In genomic region chr15:41943543-41944312, GRCh38 we compare ENCODE assay signal across 14 cellular contexts. TPM values are rescaled to one million over a fixed set of nuclear protein-coding genes. Genes with fewer than 3 reads are reported as not detected.
DNase-seq lines count a peak whose midpoint lies in the region; ATAC-seq and TF ChIP-seq lines count a peak whose summit lies in the region.
"Had no signal": no experiment of that assay in that cellular context is flagged by ENCODE, and none has a peak within 500 bp of the region (broad histone marks: within the 10 kb centered on the region; RNA-seq: fewer than 3 reads in every experiment).

No MANE protein-coding gene starts in this region.

- H3K36me3 ChIP-seq in heart right ventricle = peaks cover 0 to 79% (median 9%) of the 10 kb centered on the region in 9 donors
- H3K36me3 ChIP-seq in neural progenitor cell = no peaks in the 10 kb centered on the region
- H3K36me3 ChIP-seq: BE2C had no signal

- no peak overlapping the region for H3K4me3 ChIP-seq in heart right ventricle
- no peak overlapping the region for H3K4me3 ChIP-seq in neural progenitor cell

- WGBS in heart right ventricle, 2 donors = 75 to 81% methylated on average over 6 of the region's 6 CpGs

- peaks cover 16% of the 10 kb centered on the region for H3F3A ChIP-seq in neural progenitor cell (ENCODE audit: low read depth)

- H3K4me1 ChIP-seq in heart right ventricle = peaks cover 27 to 98% (median 87%) of the 10 kb centered on the region in 9 donors
- peaks cover 28% of the 10 kb centered on the region for H3K4me1 ChIP-seq in neural progenitor cell
- H3K4me1 ChIP-seq: BE2C had no signal

- H3K27me3 Mint-ChIP-seq in endothelial cell (ENCODE audit: unreplicated experiment) (peaks cover 14% of the 10 kb centered on the region), neural progenitor cell (ENCODE audit: insufficient read depth, low read depth) (no peaks in the 10 kb centered on the region)
- H3K27me3 Mint-ChIP-seq: activated CD4-positive, alpha-beta T cell treated with anti-CD3 and anti-CD28 coated beads, Interleukin-2, amount 10 ng/mL, durations not matched to agents 7 days and 5 days; activated naive CD8-positive, alpha-beta T cell treated with anti-CD3 and anti-CD28 coated beads for 36 hours had no signal

- H2AFZ ChIP-seq in neural progenitor cell (replicated peaks) = no peak overlapping the region

- H3K4me2 ChIP-seq in neural progenitor cell = no peak overlapping the region

- H4K20me1 ChIP-seq in neural progenitor cell (ENCODE audit: low read depth) = peaks cover 5% of the 10 kb centered on the region

- no peaks in the 10 kb centered on the region for H3K9me3 ChIP-seq in heart right ventricle
- H3K9me3 ChIP-seq in neural progenitor cell (ENCODE audit: low read depth) = no peaks in the 10 kb centered on the region
- H3K9me3 ChIP-seq: BE2C had no signal

- H3K36me3 Mint-ChIP-seq in endothelial cell (ENCODE audit: low read depth, unreplicated experiment) (peaks cover 32% of the 10 kb centered on the region), neural progenitor cell (no peaks in the 10 kb centered on the region)

- DNase-seq in heart right ventricle (no peak), Right ventricle myocardium superior (no peak), endothelial cell (ENCODE audit: low spot score) (no peak), neural progenitor cell (ENCODE audit: low spot score) (no peak), NCI-H1092 (lab: John Stamatoyannopoulos, UW) (no peak), NAMALWA (ENCODE audit: low spot score) (no peak)
- DNase-seq: activated CD4-positive, alpha-beta T cell treated with anti-CD3 and anti-CD28 coated beads, Interleukin-2, amount 10 ng/mL, durations not matched to agents 7 days and 5 days; activated naive CD8-positive, alpha-beta T cell treated with anti-CD3 and anti-CD28 coated beads for 36 hours; BE2C; effector CD8-positive, alpha-beta T cell; GF-D8; NCI-H82 had no signal

- TF ChIP-seq CTCF in heart right ventricle (IDR thresholded peaks at IDR 0.05) (no peak), endothelial cell (IDR thresholded peaks at IDR 0.05; ENCODE audit: unreplicated experiment) (no peak), neural progenitor cell (IDR thresholded peaks at IDR 0.05) (no peak)

- no peaks in the 10 kb centered on the region for H3K9me3 Mint-ChIP-seq in endothelial cell (ENCODE audit: unreplicated experiment)
- H3K9me3 Mint-ChIP-seq in neural progenitor cell = no peaks in the 10 kb centered on the region
- H3K9me3 Mint-ChIP-seq: activated CD4-positive, alpha-beta T cell treated with anti-CD3 and anti-CD28 coated beads, Interleukin-2, amount 10 ng/mL, durations not matched to agents 7 days and 5 days; activated naive CD8-positive, alpha-beta T cell treated with anti-CD3 and anti-CD28 coated beads for 36 hours had no signal

- no peak overlapping the region for H3K9ac ChIP-seq in neural progenitor cell

- H3K27ac Mint-ChIP-seq in endothelial cell (ENCODE audit: unreplicated experiment) = peak overlapping the region; percentile 89
- H3K27ac Mint-ChIP-seq in neural progenitor cell = peak overlapping the region; percentile 72
- H3K27ac Mint-ChIP-seq: activated naive CD8-positive, alpha-beta T cell treated with anti-CD3 and anti-CD28 coated beads for 36 hours had no signal

- H3K4me3 Mint-ChIP-seq in endothelial cell (ENCODE audit: unreplicated experiment) (peak overlapping the region; percentile 42), neural progenitor cell (no peak overlapping the region)
- H3K4me3 Mint-ChIP-seq: activated CD4-positive, alpha-beta T cell treated with anti-CD3 and anti-CD28 coated beads, Interleukin-2, amount 10 ng/mL, durations not matched to agents 7 days and 5 days; activated naive CD8-positive, alpha-beta T cell treated with anti-CD3 and anti-CD28 coated beads for 36 hours had no signal

- no peaks in the 10 kb centered on the region for H3K79me2 ChIP-seq in neural progenitor cell (ENCODE audit: low read depth)

- ATAC-seq in heart right ventricle (peak in 1 of 8 donors; percentile 4), Right ventricle myocardium superior (ENCODE audit: poor library complexity) (no peak), HG02852 (IDR thresholded peaks at IDR 0.05; ENCODE audit: unreplicated experiment) (no peak), HG03565 (IDR thresholded peaks at IDR 0.05; ENCODE audit: unreplicated experiment) (no peak)

- no peaks in the 10 kb centered on the region for H3K27me3 ChIP-seq in heart right ventricle
- H3K27me3 ChIP-seq in neural progenitor cell = no peaks in the 10 kb centered on the region
- H3K27me3 ChIP-seq: BE2C had no signal

- H3K4me1 Mint-ChIP-seq in endothelial cell (ENCODE audit: unreplicated experiment) (peaks cover 51% of the 10 kb centered on the region), neural progenitor cell (peaks cover 64% of the 10 kb centered on the region)

- intact Hi-C loops in heart right ventricle (cut with DNase I) = no loop called here
- intact Hi-C loops in Right ventricle myocardium superior (cut with DNase I) = no loop called here

- peak overlapping the region; percentile 49 to 83 (median 78) for H3K27ac ChIP-seq in heart right ventricle
- no peak overlapping the region for H3K27ac ChIP-seq in neural progenitor cell

RNA-seq across cellular contexts. Expression of gene EHD4, which starts 28.6 kb away (rescaled TPM):
- total RNA-seq in heart right ventricle = 10 to 100 TPM; 29.8 to 62.7 (median 46.6) TPM
- polyA plus RNA-seq in heart right ventricle = 10 to 100 TPM; 23.4 to 24.2 TPM
- total RNA-seq in Right ventricle myocardium superior = 47.2 TPM
- 64.9 TPM for total RNA-seq in endothelial cell (ENCODE audit: unreplicated experiment)
- 6.9 and 11.9 TPM in 2 replicates for total RNA-seq in neural progenitor cell (ENCODE audit: low replicate concordance)

RNA-seq across cellular contexts. Expression of gene SPTBN5, which starts 49.9 kb away (rescaled TPM):
- total RNA-seq in heart right ventricle = 1 to 10 TPM; 1.6 to 5.9 (median 2.4) TPM
- polyA plus RNA-seq in heart right ventricle = 1 to 10 TPM in 1 of 2 donors, under 1 TPM in 1; 0.94 to 8.7 TPM
- 3.4 TPM for total RNA-seq in Right ventricle myocardium superior
- 9.4 TPM for total RNA-seq in endothelial cell (ENCODE audit: unreplicated experiment)
- total RNA-seq in neural progenitor cell (ENCODE audit: low replicate concordance) = 0.15 TPM in 1 of 2 replicates, not detected in the other
